8 cellular contexts compared by ENCODE assay signal in genomic region chr17:21511368-21512195, GRCh38.
A peak's percentile ranks its signal among the peaks of the same experiment; 100 is the strongest.
DNase-seq lines count a peak whose midpoint lies in the region; TF ChIP-seq lines count a peak whose summit lies in the region.

No MANE protein-coding gene starts in this region.

- H3K9ac ChIP-seq in Karpas-422 (ENCODE audit: low read length) (no peak overlapping the region), subcutaneous abdominal adipose tissue (ENCODE audit: low read length in 5 of 5) (peak overlapping the region in 4 of 5 donors; percentile 66 to 82 (median 70))

- H3K4me1 Mint-ChIP-seq in activated naive CD8-positive, alpha-beta T cell treated with anti-CD3 and anti-CD28 coated beads for 36 hours = peaks cover 8% of the 10 kb centered on the region
- H3K4me1 Mint-ChIP-seq in glutamatergic neuron (ENCODE audit: low read depth, unreplicated experiment) = peaks cover 16% of the 10 kb centered on the region

- TF ChIP-seq CTCF in GM13976 (IDR thresholded peaks at IDR 0.05; ENCODE audit: borderline replicate concordance, control extremely low read depth, extremely low read depth, insufficient read depth, missing control alignments) (peak; percentile 60), glutamatergic neuron (IDR thresholded peaks at IDR 0.05; ENCODE audit: partially characterized antibody, unreplicated experiment) (peak; percentile 60)

- peaks cover 47% of the 10 kb centered on the region for H3K27me3 Mint-ChIP-seq in activated naive CD8-positive, alpha-beta T cell treated with anti-CD3 and anti-CD28 coated beads for 36 hours
- H3K27me3 Mint-ChIP-seq in glutamatergic neuron (ENCODE audit: unreplicated experiment) = peaks cover 4% of the 10 kb centered on the region

- H2AFZ ChIP-seq in Karpas-422 (ENCODE audit: low read length) = no peak overlapping the region

- no peaks in the 10 kb centered on the region for H4K20me1 ChIP-seq in Karpas-422 (ENCODE audit: insufficient read depth, low read depth, low read length)

- in situ Hi-C loops in GM13976 (cut with MboI; ENCODE audit: low sequenced_read_pairs, unreplicated experiment) = loop anchor here (25.0 kb wide), 2 partner anchors 224 to 399 kb away; partner anchors contain the start of gene MAP2K3

- H3K79me2 ChIP-seq in Karpas-422 (ENCODE audit: low read length) = no peaks in the 10 kb centered on the region

- peaks cover 15% of the 10 kb centered on the region for H3K4me1 ChIP-seq in Karpas-422 (ENCODE audit: low read length)
- peaks cover 0 to 18% (median 15%) of the 10 kb centered on the region in 5 donors for H3K4me1 ChIP-seq in subcutaneous abdominal adipose tissue (ENCODE audit: control insufficient read depth in 5 of 5, insufficient read depth in 5 of 5, low read length in 5 of 5)

- no peaks in the 10 kb centered on the region for H3K9me3 ChIP-seq in Karpas-422 (ENCODE audit: low read length)
- H3K9me3 ChIP-seq in subcutaneous abdominal adipose tissue (ENCODE audit: control insufficient read depth in 5 of 5, low read length in 5 of 5) = no peaks in the 10 kb centered on the region

- peak; percentile 77 for DNase-seq in GM13976 (ENCODE audit: low spot score)
- peak; percentile 80 for DNase-seq in Karpas-422
- peak; percentile 50 for DNase-seq in SKM-1 treated with dmso at 0.1 percent for 144 hours (lab: John Stamatoyannopoulos, UW; ENCODE audit: unreplicated experiment)
- peak; percentile 63 for DNase-seq in activated naive CD8-positive, alpha-beta T cell treated with anti-CD3 and anti-CD28 coated beads for 36 hours
- peak; percentile 90 for DNase-seq in glutamatergic neuron
- DNase-seq in nucleus accumbens (lab: John Stamatoyannopoulos, UW) = peak in 53 of 56 donors; percentile 17 to 88 (median 66)
- no peak for DNase-seq in NCI-H2196 (lab: John Stamatoyannopoulos, UW; ENCODE audit: unreplicated experiment)

- H3K27ac Mint-ChIP-seq in activated naive CD8-positive, alpha-beta T cell treated with anti-CD3 and anti-CD28 coated beads for 36 hours = no peak overlapping the region
- H3K27ac Mint-ChIP-seq in glutamatergic neuron (ENCODE audit: unreplicated experiment) = peak overlapping the region; percentile 15

- H3K9me2 ChIP-seq in Karpas-422 (replicated peaks; ENCODE audit: insufficient read depth, low read length) = no peaks in the 10 kb centered on the region

- H3K36me3 ChIP-seq in Karpas-422 (ENCODE audit: insufficient read depth, low read length) (no peaks in the 10 kb centered on the region), subcutaneous abdominal adipose tissue (ENCODE audit: control insufficient read depth in 5 of 5, insufficient read depth in 5 of 5, low read length in 5 of 5) (no peaks in the 10 kb centered on the region)

- no peaks in the 10 kb centered on the region for H3K27me3 ChIP-seq in Karpas-422 (ENCODE audit: low read length)
- H3K27me3 ChIP-seq in subcutaneous abdominal adipose tissue (ENCODE audit: control insufficient read depth in 5 of 5, insufficient read depth in 4 of 5, low read length in 5 of 5) = no peaks in the 10 kb centered on the region

- H3K27ac ChIP-seq in Karpas-422 (ENCODE audit: low read length) (no peak overlapping the region), subcutaneous abdominal adipose tissue (ENCODE audit: low read depth, low read length) (peak overlapping the region; percentile 35)

- H3K4me3 Mint-ChIP-seq in activated naive CD8-positive, alpha-beta T cell treated with anti-CD3 and anti-CD28 coated beads for 36 hours = peak overlapping the region; percentile 62
- H3K4me3 Mint-ChIP-seq in glutamatergic neuron (ENCODE audit: unreplicated experiment) = peak overlapping the region; percentile 62

- no peaks in the 10 kb centered on the region for H3K9me3 Mint-ChIP-seq in activated naive CD8-positive, alpha-beta T cell treated with anti-CD3 and anti-CD28 coated beads for 36 hours
- peaks cover 2% of the 10 kb centered on the region for H3K9me3 Mint-ChIP-seq in glutamatergic neuron (ENCODE audit: unreplicated experiment)

- no peaks in the 10 kb centered on the region for H3K36me3 Mint-ChIP-seq in activated naive CD8-positive, alpha-beta T cell treated with anti-CD3 and anti-CD28 coated beads for 36 hours
- H3K36me3 Mint-ChIP-seq in glutamatergic neuron (ENCODE audit: unreplicated experiment) = no peaks in the 10 kb centered on the region

- H3K4me2 ChIP-seq in Karpas-422 (ENCODE audit: low read depth, low read length, poor library complexity, severe bottlenecking) = no peak overlapping the region

- H3K4me3 ChIP-seq in Karpas-422 (ENCODE audit: low read length) (no peak overlapping the region), subcutaneous abdominal adipose tissue (ENCODE audit: low read depth in 1 of 5, low read length in 5 of 5) (peak overlapping the region; percentile 63 to 75 (median 74))
